In the genomic region with DNA sequence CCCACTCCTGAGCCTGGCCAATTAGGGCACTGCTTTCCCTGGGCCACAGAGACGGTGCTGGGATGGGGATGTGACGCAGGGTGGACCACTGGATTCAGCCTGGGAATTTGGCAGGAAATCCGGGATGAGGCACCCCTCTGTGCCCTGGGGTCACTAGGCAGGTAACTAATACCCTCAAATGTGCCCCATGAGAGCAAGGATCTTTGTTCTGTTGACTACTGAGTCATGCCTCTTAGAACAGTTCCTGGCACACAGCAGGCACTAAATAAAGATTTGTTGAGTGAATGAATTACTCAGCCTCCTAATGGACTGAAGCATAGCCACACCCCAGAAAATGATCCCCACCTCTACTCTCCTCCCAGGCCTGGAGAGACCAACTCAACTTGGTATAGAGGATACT, we compare ENCODE assay signal across 12 cellular contexts. TPM values are rescaled to one million over a fixed set of nuclear protein-coding genes. Genes with fewer than 3 reads are reported as not detected.
DNase-seq lines count a peak whose midpoint lies in the region; ATAC-seq and TF ChIP-seq lines count a peak whose summit lies in the region.
"Had no signal": no experiment of that assay in that cellular context is flagged by ENCODE, and none has a peak within 500 bp of the region (broad histone marks: within the 10 kb centered on the region; RNA-seq: fewer than 3 reads in every experiment).

No MANE protein-coding gene starts in this region.

- no peak for TF ChIP-seq POLR2A in spleen (IDR thresholded peaks at IDR 0.05)

- TF ChIP-seq CTCF in mammary epithelial cell (conservative IDR thresholded peaks at IDR 0.05 in 1 of 2, IDR thresholded peaks at IDR 0.05 in 1 of 2; ENCODE audit: extremely low read depth in 1 of 2, insufficient read depth in 1 of 2, low read depth in 1 of 2, low read length in 2 of 2) = no peak
- TF ChIP-seq CTCF in upper lobe of right lung (IDR thresholded peaks at IDR 0.05) = no peak
- no peak for TF ChIP-seq CTCF in spleen (IDR thresholded peaks at IDR 0.05 in 8 of 11, conservative IDR thresholded peaks at IDR 0.05 in 3 of 11)
- no peak for TF ChIP-seq CTCF in endothelial cell (IDR thresholded peaks at IDR 0.05; ENCODE audit: unreplicated experiment)

- H3K4me2 ChIP-seq in mammary epithelial cell (ENCODE audit: insufficient read depth, low read depth, low read length) = peak overlapping the region; percentile 31

- no peak for DNase-seq in activated naive CD4-positive, alpha-beta T cell treated with anti-CD3 and anti-CD28 coated beads, Interleukin-2, amount 50 U/mL, for 72 hours (ENCODE audit: low spot score in 2 of 2)
- DNase-seq in activated naive CD4-positive, alpha-beta T cell treated with Interleukin-2 at 50 U/mL for 16 hours = no peak
- DNase-seq in mammary epithelial cell (peak; percentile 85), iris pigment epithelial cell (ENCODE audit: low read depth) (peak; percentile 79), upper lobe of right lung (no peak), spleen (no peak), endothelial cell (ENCODE audit: low spot score) (no peak), aorta (no peak)
- DNase-seq: central memory CD4-positive, alpha-beta T cell; NCI-H446 treated with DMSO at 0.1 percent for 48 hours; SW 1271 had no signal

- peak overlapping the region; percentile 19 for H2AFZ ChIP-seq in mammary epithelial cell (ENCODE audit: low read depth, low read length)

- H3K27me3 Mint-ChIP-seq in endothelial cell (ENCODE audit: unreplicated experiment) = no peaks in the 10 kb centered on the region

- no peaks in the 10 kb centered on the region for H4K20me1 ChIP-seq in mammary epithelial cell (ENCODE audit: insufficient read depth, low read length)

- dilution Hi-C loops in mammary epithelial cell (cut with HindIII; ENCODE audit: low sequenced_read_pairs) = no loop called here

- CTCF ChIA-PET in mammary epithelial cell (lab: Charles Lee; ENCODE audit: low non-redundant PET) = no interaction called here

- H3K27ac ChIP-seq in mammary epithelial cell (ENCODE audit: insufficient read depth, low read depth, low read length) (peak overlapping the region; percentile 79), upper lobe of right lung (no peak overlapping the region), spleen (no peak overlapping the region), aorta (ENCODE audit: low read depth in 1 of 2, low read length in 2 of 2) (no peak overlapping the region)

- H3K4me3 ChIP-seq in mammary epithelial cell (replicated peaks in 1 of 3; ENCODE audit: insufficient read depth in 1 of 3, low read depth in 2 of 3, low read length in 3 of 3) (no peak overlapping the region), upper lobe of right lung (no peak overlapping the region), spleen (no peak overlapping the region), aorta (ENCODE audit: low read length in 2 of 2) (no peak overlapping the region)

- intact Hi-C loops in mammary epithelial cell (cut with micrococcal nuclease) (no loop called here), upper lobe of right lung (cut with DNase I) (no loop called here), spleen (cut with DNase I; ENCODE audit: low total_unique reads) (no loop called here), aorta (cut with DNase I) (no loop called here)

- no peak overlapping the region for H3K4me3 Mint-ChIP-seq in endothelial cell (ENCODE audit: unreplicated experiment)

- H3K36me3 ChIP-seq in mammary epithelial cell (ENCODE audit: insufficient read depth, low read length) = no peaks in the 10 kb centered on the region
- peaks cover 5% of the 10 kb centered on the region for H3K36me3 ChIP-seq in upper lobe of right lung
- H3K36me3 ChIP-seq in spleen = peaks cover 0 to 13% (median 1%) of the 10 kb centered on the region in 6 donors
- H3K36me3 ChIP-seq in aorta (ENCODE audit: control insufficient read depth in 1 of 2, insufficient read depth in 2 of 2, low read length in 1 of 2) = no peaks in the 10 kb centered on the region

- H3K9me3 ChIP-seq in mammary epithelial cell (replicated peaks; ENCODE audit: insufficient read depth, low read length) (no peaks in the 10 kb centered on the region), upper lobe of right lung (no peaks in the 10 kb centered on the region), spleen (no peaks in the 10 kb centered on the region), aorta (ENCODE audit: control insufficient read depth, low read length) (no peaks in the 10 kb centered on the region)

- peak overlapping the region; percentile 36 to 69 for H3K27ac Mint-ChIP-seq in activated naive CD4-positive, alpha-beta T cell treated with anti-CD3 and anti-CD28 coated beads, Interleukin-2, amount 50 U/mL, for 72 hours
- H3K27ac Mint-ChIP-seq in endothelial cell (ENCODE audit: unreplicated experiment) = no peak overlapping the region

- peaks cover 63% of the 10 kb centered on the region for H3K79me2 ChIP-seq in mammary epithelial cell (ENCODE audit: insufficient read depth, low read length)

- H3K27me3 ChIP-seq in mammary epithelial cell (ENCODE audit: insufficient read depth, low read length) = no peaks in the 10 kb centered on the region
- H3K27me3 ChIP-seq in upper lobe of right lung = no peaks in the 10 kb centered on the region
- H3K27me3 ChIP-seq in spleen (replicated peaks in 1 of 7) = no peaks in the 10 kb centered on the region
- H3K27me3 ChIP-seq in aorta (ENCODE audit: control insufficient read depth in 1 of 2, insufficient read depth in 2 of 2, low read length in 1 of 2) = no peaks in the 10 kb centered on the region

- no TSS peak for BruUV-seq in mammary epithelial cell (replicated peaks; lab: Mats Ljungman, UMichigan)

- in situ Hi-C loops in mammary epithelial cell (cut with MboI; ENCODE audit: low sequenced_read_pairs in 2 of 2) = no loop called here

- no peaks in the 10 kb centered on the region for H3K9me3 Mint-ChIP-seq in activated naive CD4-positive, alpha-beta T cell treated with anti-CD3 and anti-CD28 coated beads, Interleukin-2, amount 50 U/mL, for 72 hours
- H3K9me3 Mint-ChIP-seq in endothelial cell (ENCODE audit: unreplicated experiment) = no peaks in the 10 kb centered on the region

- peaks cover 3% of the 10 kb centered on the region for H3K4me1 Mint-ChIP-seq in endothelial cell (ENCODE audit: unreplicated experiment)

- H3K4me1 ChIP-seq in mammary epithelial cell (ENCODE audit: insufficient read depth, low read length) = peaks cover 26% of the 10 kb centered on the region
- no peaks in the 10 kb centered on the region for H3K4me1 ChIP-seq in upper lobe of right lung
- H3K4me1 ChIP-seq in spleen = peaks cover 0 to 29% (median 20%) of the 10 kb centered on the region in 6 donors
- H3K4me1 ChIP-seq in aorta (ENCODE audit: control insufficient read depth in 1 of 2, insufficient read depth in 2 of 2, low read length in 2 of 2) = no peaks in the 10 kb centered on the region

- no peaks in the 10 kb centered on the region for H3K36me3 Mint-ChIP-seq in activated naive CD4-positive, alpha-beta T cell treated with anti-CD3 and anti-CD28 coated beads, Interleukin-2, amount 50 U/mL, for 72 hours
- peaks cover 3% of the 10 kb centered on the region for H3K36me3 Mint-ChIP-seq in endothelial cell (ENCODE audit: low read depth, unreplicated experiment)

- H3K9ac ChIP-seq in mammary epithelial cell (ENCODE audit: insufficient read depth, low read length) = peak overlapping the region; percentile 24

- 24% methylated on average over 3 of the region's 3 CpGs for WGBS in mammary epithelial cell (ENCODE audit: low coverage, missing lambda C conversion rate)
- 84 to 94% (median 85%) methylated on average over 3 of the region's 3 CpGs for WGBS in spleen, 5 donors
- 80 to 86% methylated on average over 3 of the region's 3 CpGs for WGBS in aorta, 2 donors

- ATAC-seq in activated naive CD4-positive, alpha-beta T cell treated with anti-CD3 and anti-CD28 coated beads, Interleukin-2, amount 50 U/mL, for 72 hours = no peak
- ATAC-seq in upper lobe of right lung = peak; percentile 54
- ATAC-seq in aorta (ENCODE audit: low FRiP score) = no peak

RNA-seq across cellular contexts. Expression of a gene that starts 15.9 kb away (rescaled TPM):
- 10 to 100 TPM; 16.6 to 16.7 TPM for total RNA-seq in activated naive CD4-positive, alpha-beta T cell treated with anti-CD3 and anti-CD28 coated beads, Interleukin-2, amount 50 U/mL, for 72 hours
- 10 to 100 TPM; 13.7 to 17.4 TPM for total RNA-seq in mammary epithelial cell
- 20.3 TPM for polyA plus RNA-seq in mammary epithelial cell
- polyA minus RNA-seq in mammary epithelial cell = 22.0 TPM
- 13.0 TPM for total RNA-seq in upper lobe of right lung
- total RNA-seq in spleen = 10 to 100 TPM; 13.6 to 18.4 (median 16.7) TPM
- 1 to 10 TPM; 2.8 to 7.7 (median 3.0) TPM for polyA plus RNA-seq in spleen
- total RNA-seq in endothelial cell (ENCODE audit: unreplicated experiment) = 13.4 TPM
- total RNA-seq in aorta = 1 to 10 TPM; 8.6 to 8.8 TPM
- polyA plus RNA-seq in aorta = 1 to 10 TPM; 2.0 to 2.8 TPM

RNA-seq across cellular contexts. Expression of a gene that starts 33.3 kb away (rescaled TPM):
- under 1 TPM in 1 of 2 donors, not detected in 1; 0.09 TPM for total RNA-seq in activated naive CD4-positive, alpha-beta T cell treated with anti-CD3 and anti-CD28 coated beads, Interleukin-2, amount 50 U/mL, for 72 hours
- total RNA-seq in mammary epithelial cell (not detected), upper lobe of right lung (18.5 TPM), spleen (1 to 10 TPM; 2.6 to 5.6 (median 4.2) TPM), endothelial cell (ENCODE audit: unreplicated experiment) (13.5 TPM), aorta (10 to 100 TPM; 10.6 to 10.9 TPM)
- polyA plus RNA-seq in mammary epithelial cell (0.02 TPM), spleen (1 to 10 TPM in 2 of 3 donors, under 1 TPM in 1; 0.33 to 2.1 (median 1.2) TPM), aorta (1 to 10 TPM in 1 of 2 donors, under 1 TPM in 1; 0.63 to 1.2 TPM)
- polyA minus RNA-seq in mammary epithelial cell = not detected
- polyA plus RNA-seq: AG04450 had no signal

Comparison
In these comparisons a context has a peak if more than half of its experiments do, and no peak if none do; other contexts are left out.
1. DNase-seq: peak in mammary epithelial cell (single experiment) and iris pigment epithelial cell (single experiment); none in activated naive CD4-positive, alpha-beta T cell treated with anti-CD3 and anti-CD28 coated beads, Interleukin-2, amount 50 U/mL, for 72 hours (0 of 2), activated naive CD4-positive, alpha-beta T cell treated with Interleukin-2 at 50 U/mL for 16 hours (single experiment), upper lobe of right lung (single experiment), spleen (single experiment), endothelial cell (single experiment) and aorta (0 of 2).